ENCODE assay signal across 3 cellular contexts in genomic region chr1:77361621-77362020, GRCh38.
"Had no signal": no experiment of that assay in that cellular context is flagged by ENCODE, and none has a peak within 500 bp of the region (broad histone marks: within the 10 kb centered on the region; RNA-seq: fewer than 3 reads in every experiment).

No MANE protein-coding gene starts in this region.

- ATAC-seq: GM12878 had no signal

- DNase-seq: GDM1, GF-D8 had no signal

- H3K4me3 ChIP-seq: GM12878 had no signal
